ENCODE assay signal across 1 cellular context in the genomic region with DNA sequence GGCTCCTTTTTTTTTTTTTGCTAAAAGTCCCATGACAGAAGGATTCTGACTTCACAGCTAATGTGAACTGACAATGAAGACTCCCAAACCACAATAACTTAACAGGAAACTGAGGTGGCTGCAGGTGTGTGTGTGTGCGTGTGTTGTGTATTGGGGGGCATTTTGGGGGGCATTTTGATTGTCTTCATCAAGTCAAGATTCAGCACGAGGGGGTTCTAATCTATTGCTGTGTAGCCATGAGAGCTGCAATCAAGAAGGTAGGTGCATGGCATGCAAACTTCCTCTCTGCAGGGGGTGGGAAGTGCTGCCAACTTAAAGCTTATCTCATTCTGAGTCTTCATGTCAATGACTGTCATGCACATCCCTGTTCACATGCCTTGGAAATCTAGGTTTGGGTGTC.
TF ChIP-seq lines count a peak whose summit lies in the region.

No MANE protein-coding gene starts in this region.

TF ChIP-seq in GM12878, 131 proteins besides CTCF, POLR2A, EP300 and RAD21 (continues in another document):
- TF ChIP-seq STAT3 (IDR thresholded peaks at IDR 0.05; ENCODE audit: low read depth, low read length) (no peak), PAX8 (IDR thresholded peaks at IDR 0.05) (no peak), YBX1 (IDR thresholded peaks at IDR 0.05) (no peak), SP1 (IDR thresholded peaks at IDR 0.05; ENCODE audit: low read depth, low read length) (no peak), ZZZ3 (IDR thresholded peaks at IDR 0.05; ENCODE audit: control insufficient read depth, insufficient read length, low read depth) (no peak), SMARCA5 (IDR thresholded peaks at IDR 0.05) (no peak), FOXK2 (IDR thresholded peaks at IDR 0.05) (no peak), TAF1 (IDR thresholded peaks at IDR 0.05; ENCODE audit: borderline replicate concordance, low read depth, low read length) (no peak), POLR2AphosphoS2 (IDR thresholded peaks at IDR 0.05; ENCODE audit: low read depth, low read length) (no peak), SUZ12 (IDR thresholded peaks at IDR 0.05; ENCODE audit: unreplicated experiment) (no peak), CREM (IDR thresholded peaks at IDR 0.05; ENCODE audit: low read depth) (no peak), RUNX3 (IDR thresholded peaks at IDR 0.05; ENCODE audit: low read length) (peak; percentile 81), RBBP5 (conservative IDR thresholded peaks at IDR 0.05) (no peak), SMAD1 (IDR thresholded peaks at IDR 0.05; ENCODE audit: low read depth, partially characterized antibody) (no peak), CBX3 (IDR thresholded peaks at IDR 0.05; ENCODE audit: borderline replicate concordance, low read depth) (no peak), SMC3 (IDR thresholded peaks at IDR 0.05; ENCODE audit: borderline replicate concordance, low read length) (no peak), ZBED1 (IDR thresholded peaks at IDR 0.05; ENCODE audit: borderline replicate concordance) (no peak), NBN (IDR thresholded peaks at IDR 0.05) (no peak), BACH1 (IDR thresholded peaks at IDR 0.05; ENCODE audit: borderline replicate concordance) (no peak), SIN3A (IDR thresholded peaks at IDR 0.05; ENCODE audit: low read depth, low read length) (no peak), JUNB (IDR thresholded peaks at IDR 0.05) (no peak), NR2C1 (IDR thresholded peaks at IDR 0.05) (no peak), CBFB (IDR thresholded peaks at IDR 0.05; ENCODE audit: low read depth) (no peak), NRF1 (conservative IDR thresholded peaks at IDR 0.05; ENCODE audit: low read depth, low read length) (no peak), IKZF1 (conservative IDR thresholded peaks at IDR 0.05) (0 out of 2 replicates have a peak, but pooled peaks have one; percentile 10), SPI1 (IDR thresholded peaks at IDR 0.05; ENCODE audit: borderline replicate concordance, insufficient read depth, low read depth, low read length) (peak; percentile 34; the same call in 1 of the 2 replicates), SMAD5 (IDR thresholded peaks at IDR 0.05; ENCODE audit: low read depth) (no peak), MYC (IDR thresholded peaks at IDR 0.05; ENCODE audit: insufficient read depth, insufficient read length, insufficient replicate concordance, low read length, severe bottlenecking) (no peak), EGR1 (IDR thresholded peaks at IDR 0.05; ENCODE audit: borderline replicate concordance in 1 of 2, low read depth in 2 of 2, low read length in 2 of 2) (no peak), IRF4 (IDR thresholded peaks at IDR 0.05; ENCODE audit: low read depth, low read length) (no peak), STAT1 (conservative IDR thresholded peaks at IDR 0.05) (no peak), PML (IDR thresholded peaks at IDR 0.05; ENCODE audit: low read length) (no peak), JUND (IDR thresholded peaks at IDR 0.05; ENCODE audit: low read depth, low read length) (no peak), RCOR1 (conservative IDR thresholded peaks at IDR 0.05; ENCODE audit: low read depth, low read length) (no peak), ESRRA (IDR thresholded peaks at IDR 0.05; ENCODE audit: low read length) (no peak), NFIC (IDR thresholded peaks at IDR 0.05; ENCODE audit: low read depth, low read length) (peak; percentile 71; the same call in 1 of the 2 replicates), NFXL1 (IDR thresholded peaks at IDR 0.05; ENCODE audit: borderline replicate concordance) (no peak), PAX5 (IDR thresholded peaks at IDR 0.05; ENCODE audit: borderline replicate concordance, low read depth, low read length) (no peak), BRCA1 (IDR thresholded peaks at IDR 0.05; ENCODE audit: low read depth, low read length) (no peak), TARDBP (IDR thresholded peaks at IDR 0.05; ENCODE audit: borderline replicate concordance) (no peak), POLR2AphosphoS5 (IDR thresholded peaks at IDR 0.05; ENCODE audit: low read length) (no peak), MEF2B (IDR thresholded peaks at IDR 0.05; ENCODE audit: partially characterized antibody, poor library complexity, severe bottlenecking) (no peak)
- TF ChIP-seq, protein P1, sequence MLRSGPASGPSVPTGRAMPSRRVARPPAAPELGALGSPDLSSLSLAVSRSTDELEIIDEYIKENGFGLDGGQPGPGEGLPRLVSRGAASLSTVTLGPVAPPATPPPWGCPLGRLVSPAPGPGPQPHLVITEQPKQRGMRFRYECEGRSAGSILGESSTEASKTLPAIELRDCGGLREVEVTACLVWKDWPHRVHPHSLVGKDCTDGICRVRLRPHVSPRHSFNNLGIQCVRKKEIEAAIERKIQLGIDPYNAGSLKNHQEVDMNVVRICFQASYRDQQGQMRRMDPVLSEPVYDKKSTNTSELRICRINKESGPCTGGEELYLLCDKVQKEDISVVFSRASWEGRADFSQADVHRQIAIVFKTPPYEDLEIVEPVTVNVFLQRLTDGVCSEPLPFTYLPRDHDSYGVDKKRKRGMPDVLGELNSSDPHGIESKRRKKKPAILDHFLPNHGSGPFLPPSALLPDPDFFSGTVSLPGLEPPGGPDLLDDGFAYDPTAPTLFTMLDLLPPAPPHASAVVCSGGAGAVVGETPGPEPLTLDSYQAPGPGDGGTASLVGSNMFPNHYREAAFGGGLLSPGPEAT (IDR thresholded peaks at IDR 0.05; ENCODE audit: low read depth): no peak
- TF ChIP-seq, protein P2, sequence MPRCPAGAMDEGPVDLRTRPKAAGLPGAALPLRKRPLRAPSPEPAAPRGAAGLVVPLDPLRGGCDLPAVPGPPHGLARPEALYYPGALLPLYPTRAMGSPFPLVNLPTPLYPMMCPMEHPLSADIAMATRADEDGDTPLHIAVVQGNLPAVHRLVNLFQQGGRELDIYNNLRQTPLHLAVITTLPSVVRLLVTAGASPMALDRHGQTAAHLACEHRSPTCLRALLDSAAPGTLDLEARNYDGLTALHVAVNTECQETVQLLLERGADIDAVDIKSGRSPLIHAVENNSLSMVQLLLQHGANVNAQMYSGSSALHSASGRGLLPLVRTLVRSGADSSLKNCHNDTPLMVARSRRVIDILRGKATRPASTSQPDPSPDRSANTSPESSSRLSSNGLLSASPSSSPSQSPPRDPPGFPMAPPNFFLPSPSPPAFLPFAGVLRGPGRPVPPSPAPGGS (IDR thresholded peaks at IDR 0.05; ENCODE audit: borderline replicate concordance, insufficient read depth, low read depth, low read length, poor library complexity, severe bottlenecking): no peak
- TF ChIP-seq, protein P3, sequence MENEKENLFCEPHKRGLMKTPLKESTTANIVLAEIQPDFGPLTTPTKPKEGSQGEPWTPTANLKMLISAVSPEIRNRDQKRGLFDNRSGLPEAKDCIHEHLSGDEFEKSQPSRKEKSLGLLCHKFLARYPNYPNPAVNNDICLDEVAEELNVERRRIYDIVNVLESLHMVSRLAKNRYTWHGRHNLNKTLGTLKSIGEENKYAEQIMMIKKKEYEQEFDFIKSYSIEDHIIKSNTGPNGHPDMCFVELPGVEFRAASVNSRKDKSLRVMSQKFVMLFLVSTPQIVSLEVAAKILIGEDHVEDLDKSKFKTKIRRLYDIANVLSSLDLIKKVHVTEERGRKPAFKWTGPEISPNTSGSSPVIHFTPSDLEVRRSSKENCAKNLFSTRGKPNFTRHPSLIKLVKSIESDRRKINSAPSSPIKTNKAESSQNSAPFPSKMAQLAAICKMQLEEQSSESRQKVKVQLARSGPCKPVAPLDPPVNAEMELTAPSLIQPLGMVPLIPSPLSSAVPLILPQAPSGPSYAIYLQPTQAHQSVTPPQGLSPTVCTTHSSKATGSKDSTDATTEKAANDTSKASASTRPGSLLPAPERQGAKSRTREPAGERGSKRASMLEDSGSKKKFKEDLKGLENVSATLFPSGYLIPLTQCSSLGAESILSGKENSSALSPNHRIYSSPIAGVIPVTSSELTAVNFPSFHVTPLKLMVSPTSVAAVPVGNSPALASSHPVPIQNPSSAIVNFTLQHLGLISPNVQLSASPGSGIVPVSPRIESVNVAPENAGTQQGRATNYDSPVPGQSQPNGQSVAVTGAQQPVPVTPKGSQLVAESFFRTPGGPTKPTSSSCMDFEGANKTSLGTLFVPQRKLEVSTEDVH (IDR thresholded peaks at IDR 0.05; ENCODE audit: low read depth, partially characterized antibody): no peak
- TF ChIP-seq, protein P4, sequence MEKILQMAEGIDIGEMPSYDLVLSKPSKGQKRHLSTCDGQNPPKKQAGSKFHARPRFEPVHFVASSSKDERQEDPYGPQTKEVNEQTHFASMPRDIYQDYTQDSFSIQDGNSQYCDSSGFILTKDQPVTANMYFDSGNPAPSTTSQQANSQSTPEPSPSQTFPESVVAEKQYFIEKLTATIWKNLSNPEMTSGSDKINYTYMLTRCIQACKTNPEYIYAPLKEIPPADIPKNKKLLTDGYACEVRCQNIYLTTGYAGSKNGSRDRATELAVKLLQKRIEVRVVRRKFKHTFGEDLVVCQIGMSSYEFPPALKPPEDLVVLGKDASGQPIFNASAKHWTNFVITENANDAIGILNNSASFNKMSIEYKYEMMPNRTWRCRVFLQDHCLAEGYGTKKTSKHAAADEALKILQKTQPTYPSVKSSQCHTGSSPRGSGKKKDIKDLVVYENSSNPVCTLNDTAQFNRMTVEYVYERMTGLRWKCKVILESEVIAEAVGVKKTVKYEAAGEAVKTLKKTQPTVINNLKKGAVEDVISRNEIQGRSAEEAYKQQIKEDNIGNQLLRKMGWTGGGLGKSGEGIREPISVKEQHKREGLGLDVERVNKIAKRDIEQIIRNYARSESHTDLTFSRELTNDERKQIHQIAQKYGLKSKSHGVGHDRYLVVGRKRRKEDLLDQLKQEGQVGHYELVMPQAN (conservative IDR thresholded peaks at IDR 0.05): no peak
- TF ChIP-seq, protein P5, sequence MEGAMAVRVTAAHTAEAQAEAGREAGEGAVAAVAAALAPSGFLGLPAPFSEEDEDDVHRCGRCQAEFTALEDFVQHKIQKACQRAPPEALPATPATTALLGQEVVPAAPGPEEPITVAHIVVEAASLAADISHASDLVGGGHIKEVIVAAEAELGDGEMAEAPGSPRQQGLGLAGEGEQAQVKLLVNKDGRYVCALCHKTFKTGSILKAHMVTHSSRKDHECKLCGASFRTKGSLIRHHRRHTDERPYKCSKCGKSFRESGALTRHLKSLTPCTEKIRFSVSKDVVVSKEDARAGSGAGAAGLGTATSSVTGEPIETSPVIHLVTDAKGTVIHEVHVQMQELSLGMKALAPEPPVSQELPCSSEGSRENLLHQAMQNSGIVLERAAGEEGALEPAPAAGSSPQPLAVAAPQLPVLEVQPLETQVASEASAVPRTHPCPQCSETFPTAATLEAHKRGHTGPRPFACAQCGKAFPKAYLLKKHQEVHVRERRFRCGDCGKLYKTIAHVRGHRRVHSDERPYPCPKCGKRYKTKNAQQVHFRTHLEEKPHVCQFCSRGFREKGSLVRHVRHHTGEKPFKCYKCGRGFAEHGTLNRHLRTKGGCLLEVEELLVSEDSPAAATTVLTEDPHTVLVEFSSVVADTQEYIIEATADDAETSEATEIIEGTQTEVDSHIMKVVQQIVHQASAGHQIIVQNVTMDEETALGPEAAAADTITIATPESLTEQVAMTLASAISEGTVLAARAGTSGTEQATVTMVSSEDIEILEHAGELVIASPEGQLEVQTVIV (IDR thresholded peaks at IDR 0.05; ENCODE audit: borderline replicate concordance, partially characterized antibody): no peak
- TF ChIP-seq, protein P6, sequence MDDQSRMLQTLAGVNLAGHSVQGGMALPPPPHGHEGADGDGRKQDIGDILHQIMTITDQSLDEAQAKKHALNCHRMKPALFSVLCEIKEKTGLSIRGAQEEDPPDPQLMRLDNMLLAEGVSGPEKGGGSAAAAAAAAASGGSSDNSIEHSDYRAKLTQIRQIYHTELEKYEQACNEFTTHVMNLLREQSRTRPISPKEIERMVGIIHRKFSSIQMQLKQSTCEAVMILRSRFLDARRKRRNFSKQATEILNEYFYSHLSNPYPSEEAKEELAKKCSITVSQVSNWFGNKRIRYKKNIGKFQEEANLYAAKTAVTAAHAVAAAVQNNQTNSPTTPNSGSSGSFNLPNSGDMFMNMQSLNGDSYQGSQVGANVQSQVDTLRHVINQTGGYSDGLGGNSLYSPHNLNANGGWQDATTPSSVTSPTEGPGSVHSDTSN (IDR thresholded peaks at IDR 0.05; ENCODE audit: insufficient replicate concordance, low read depth, low read length): no peak
- TF ChIP-seq, protein P7, sequence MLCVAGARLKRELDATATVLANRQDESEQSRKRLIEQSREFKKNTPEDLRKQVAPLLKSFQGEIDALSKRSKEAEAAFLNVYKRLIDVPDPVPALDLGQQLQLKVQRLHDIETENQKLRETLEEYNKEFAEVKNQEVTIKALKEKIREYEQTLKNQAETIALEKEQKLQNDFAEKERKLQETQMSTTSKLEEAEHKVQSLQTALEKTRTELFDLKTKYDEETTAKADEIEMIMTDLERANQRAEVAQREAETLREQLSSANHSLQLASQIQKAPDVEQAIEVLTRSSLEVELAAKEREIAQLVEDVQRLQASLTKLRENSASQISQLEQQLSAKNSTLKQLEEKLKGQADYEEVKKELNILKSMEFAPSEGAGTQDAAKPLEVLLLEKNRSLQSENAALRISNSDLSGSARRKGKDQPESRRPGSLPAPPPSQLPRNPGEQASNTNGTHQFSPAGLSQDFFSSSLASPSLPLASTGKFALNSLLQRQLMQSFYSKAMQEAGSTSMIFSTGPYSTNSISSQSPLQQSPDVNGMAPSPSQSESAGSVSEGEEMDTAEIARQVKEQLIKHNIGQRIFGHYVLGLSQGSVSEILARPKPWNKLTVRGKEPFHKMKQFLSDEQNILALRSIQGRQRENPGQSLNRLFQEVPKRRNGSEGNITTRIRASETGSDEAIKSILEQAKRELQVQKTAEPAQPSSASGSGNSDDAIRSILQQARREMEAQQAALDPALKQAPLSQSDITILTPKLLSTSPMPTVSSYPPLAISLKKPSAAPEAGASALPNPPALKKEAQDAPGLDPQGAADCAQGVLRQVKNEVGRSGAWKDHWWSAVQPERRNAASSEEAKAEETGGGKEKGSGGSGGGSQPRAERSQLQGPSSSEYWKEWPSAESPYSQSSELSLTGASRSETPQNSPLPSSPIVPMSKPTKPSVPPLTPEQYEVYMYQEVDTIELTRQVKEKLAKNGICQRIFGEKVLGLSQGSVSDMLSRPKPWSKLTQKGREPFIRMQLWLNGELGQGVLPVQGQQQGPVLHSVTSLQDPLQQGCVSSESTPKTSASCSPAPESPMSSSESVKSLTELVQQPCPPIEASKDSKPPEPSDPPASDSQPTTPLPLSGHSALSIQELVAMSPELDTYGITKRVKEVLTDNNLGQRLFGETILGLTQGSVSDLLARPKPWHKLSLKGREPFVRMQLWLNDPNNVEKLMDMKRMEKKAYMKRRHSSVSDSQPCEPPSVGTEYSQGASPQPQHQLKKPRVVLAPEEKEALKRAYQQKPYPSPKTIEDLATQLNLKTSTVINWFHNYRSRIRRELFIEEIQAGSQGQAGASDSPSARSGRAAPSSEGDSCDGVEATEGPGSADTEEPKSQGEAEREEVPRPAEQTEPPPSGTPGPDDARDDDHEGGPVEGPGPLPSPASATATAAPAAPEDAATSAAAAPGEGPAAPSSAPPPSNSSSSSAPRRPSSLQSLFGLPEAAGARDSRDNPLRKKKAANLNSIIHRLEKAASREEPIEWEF (IDR thresholded peaks at IDR 0.05; ENCODE audit: insufficient replicate concordance, low read depth, low read length): no peak
